Comparison of ENCODE assay signal across 11 cellular contexts in genomic region chrX:48252945-48253344, GRCh38. TPM values are rescaled to one million over a fixed set of nuclear protein-coding genes. Genes with fewer than 3 reads are reported as not detected.
"Had no signal": no experiment of that assay in that cellular context is flagged by ENCODE, and none has a peak within 500 bp of the region (broad histone marks: within the 10 kb centered on the region; RNA-seq: fewer than 3 reads in every experiment).

No MANE protein-coding gene starts in this region.

RNA-seq across cellular contexts. Expression of gene SSX1, which starts 2.2 kb away (rescaled TPM):
- total RNA-seq: activated CD4-positive, alpha-beta memory T cell treated with anti-CD3 and anti-CD28 coated beads, Interleukin-2, amount 10 ng/mL, durations not matched to agents 7 days and 5 days; activated CD4-positive, alpha-beta T cell treated with anti-CD3 and anti-CD28 coated beads for 36 hours; activated CD4-positive, alpha-beta T cell treated with anti-CD3 and anti-CD28 coated beads, Interleukin-2, amount 10 ng/mL, durations not matched to agents 7 days and 5 days; activated CD8-positive, alpha-beta memory T cell treated with anti-CD3 and anti-CD28 coated beads, Interleukin-2, amount 10 ng/mL, durations not matched to agents 7 days and 5 days; activated CD8-positive, alpha-beta T cell treated with anti-CD3 and anti-CD28 coated beads, Interleukin-2, amount 10 ng/mL, durations not matched to agents 7 days and 5 days; activated naive CD8-positive, alpha-beta T cell treated with anti-CD3 and anti-CD28 coated beads, Interleukin-2, amount 10 ng/mL, durations not matched to agents 7 days and 5 days; activated T-helper 2 cell treated with anti-CD3 and anti-CD28 coated beads, Interferon-gamma antibody, Interleukin-2, Interleukin-4, amounts not matched to agents 10 μg/mL and 5 μg/mL and 100 μg/mL, durations not matched to agents 14 hours and 24 hours and 36 hours; ascending aorta; bronchial epithelial cell; cardiac muscle cell had no signal
- polyA plus RNA-seq: adipose tissue, cardiac muscle cell had no signal

RNA-seq across cellular contexts. Expression of gene SSX5, which starts 56.4 kb away (rescaled TPM):
- total RNA-seq: activated CD4-positive, alpha-beta memory T cell treated with anti-CD3 and anti-CD28 coated beads, Interleukin-2, amount 10 ng/mL, durations not matched to agents 7 days and 5 days; activated CD4-positive, alpha-beta T cell treated with anti-CD3 and anti-CD28 coated beads for 36 hours; activated CD4-positive, alpha-beta T cell treated with anti-CD3 and anti-CD28 coated beads, Interleukin-2, amount 10 ng/mL, durations not matched to agents 7 days and 5 days; activated CD8-positive, alpha-beta memory T cell treated with anti-CD3 and anti-CD28 coated beads, Interleukin-2, amount 10 ng/mL, durations not matched to agents 7 days and 5 days; activated CD8-positive, alpha-beta T cell treated with anti-CD3 and anti-CD28 coated beads, Interleukin-2, amount 10 ng/mL, durations not matched to agents 7 days and 5 days; activated naive CD8-positive, alpha-beta T cell treated with anti-CD3 and anti-CD28 coated beads, Interleukin-2, amount 10 ng/mL, durations not matched to agents 7 days and 5 days; activated T-helper 2 cell treated with anti-CD3 and anti-CD28 coated beads, Interferon-gamma antibody, Interleukin-2, Interleukin-4, amounts not matched to agents 10 μg/mL and 5 μg/mL and 100 μg/mL, durations not matched to agents 14 hours and 24 hours and 36 hours; ascending aorta; bronchial epithelial cell; cardiac muscle cell had no signal
- polyA plus RNA-seq: adipose tissue, cardiac muscle cell had no signal
